10 cellular contexts compared by ENCODE assay signal in the genomic region with DNA sequence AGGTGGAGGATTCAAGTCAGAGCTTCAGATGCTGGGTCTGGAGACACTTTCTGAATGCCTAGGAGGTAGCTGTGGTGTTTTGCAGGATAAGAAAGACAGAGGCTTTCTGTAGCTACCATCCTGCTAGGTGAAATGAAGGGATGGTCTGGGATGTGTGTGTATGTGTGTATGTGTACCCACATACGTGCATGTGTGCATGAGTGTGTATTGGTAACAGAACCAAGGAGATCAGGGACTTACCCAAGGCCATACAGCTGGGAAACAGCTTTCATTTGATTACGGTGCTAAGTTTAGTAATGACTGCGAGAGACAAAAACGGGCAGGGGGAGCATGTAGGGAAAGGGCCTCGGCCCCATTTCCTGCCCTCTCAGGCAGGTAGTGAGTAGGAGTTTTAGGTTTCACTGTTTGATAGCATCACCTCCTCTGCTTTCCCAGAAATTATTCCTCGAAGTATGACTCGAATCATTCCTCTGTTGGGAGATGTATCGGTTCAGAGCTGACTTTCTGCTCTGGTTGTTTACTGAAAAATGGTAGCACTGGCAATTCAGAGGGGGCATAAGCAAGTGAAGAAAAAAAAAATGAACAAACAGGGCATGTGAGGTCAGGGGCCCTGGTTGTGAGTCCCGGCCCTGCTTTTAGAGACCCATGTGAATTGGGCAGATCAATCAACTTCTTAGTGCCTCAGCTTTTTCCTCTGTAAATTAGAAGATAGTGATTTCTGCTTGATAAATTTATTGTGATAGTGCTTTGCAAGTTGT.
DNase-seq lines count a peak whose midpoint lies in the region; ATAC-seq, FAIRE-seq and TF ChIP-seq lines count a peak whose summit lies in the region.
"Had no signal": no experiment of that assay in that cellular context is flagged by ENCODE, and none has a peak within 500 bp of the region (broad histone marks: within the 10 kb centered on the region; RNA-seq: fewer than 3 reads in every experiment).

No MANE protein-coding gene starts in this region.

- FAIRE-seq in bronchial epithelial cell (lab: Jason Lieb, UNC), result no peak
- FAIRE-seq: endothelial cell of umbilical vein had no signal

- peak overlapping the region; percentile 22 for H3K4me3 ChIP-seq in CD4-positive, CD25-positive, alpha-beta regulatory T cell (ENCODE audit: low read depth, low read length)
- H3K4me3 ChIP-seq in bronchial epithelial cell (ENCODE audit: low read depth, low read length), result no peak overlapping the region

- TF ChIP-seq CTCF in bronchial epithelial cell (IDR thresholded peaks at IDR 0.05; ENCODE audit: insufficient read depth, low read length, severe bottlenecking) (no peak), Calu3 (IDR thresholded peaks at IDR 0.05; ENCODE audit: unreplicated experiment) (no peak)

- peaks cover 24% of the 10 kb centered on the region for H3K36me3 Mint-ChIP-seq in CD4-positive, CD25-positive, alpha-beta regulatory T cell
- H3K36me3 Mint-ChIP-seq in T-cell (peaks cover 16% of the 10 kb centered on the region), Calu3 (ENCODE audit: insufficient read depth, unreplicated experiment) (peaks cover 5% of the 10 kb centered on the region)

- H3K27ac Mint-ChIP-seq in CD4-positive, CD25-positive, alpha-beta regulatory T cell, result peak overlapping the region in 2 of 3 donors; percentile 51 to 69
- H3K27ac Mint-ChIP-seq in T-cell (no peak overlapping the region), Calu3 (ENCODE audit: unreplicated experiment) (no peak overlapping the region)

- peaks cover 0 to 32% (median 22%) of the 10 kb centered on the region in 4 donors for H3K4me1 Mint-ChIP-seq in CD4-positive, CD25-positive, alpha-beta regulatory T cell
- H3K4me1 Mint-ChIP-seq in T-cell, result peaks cover 21 to 38% (median 27%) of the 10 kb centered on the region in 3 donors
- H3K4me1 Mint-ChIP-seq in Calu3 (ENCODE audit: low read depth, unreplicated experiment), result peaks cover 57% of the 10 kb centered on the region

- H3K4me1 ChIP-seq in CD4-positive, CD25-positive, alpha-beta regulatory T cell (ENCODE audit: control insufficient read depth, insufficient read depth, low read length, poor library complexity, severe bottlenecking), result peaks cover 7% of the 10 kb centered on the region

- H3K9me3 ChIP-seq in CD4-positive, CD25-positive, alpha-beta regulatory T cell (ENCODE audit: control insufficient read depth in 2 of 2, low read length in 2 of 2), result no peaks in the 10 kb centered on the region

- DNase-seq in CD4-positive, CD25-positive, alpha-beta regulatory T cell, result peak in 1 of 3 donors; percentile 43
- DNase-seq in T-cell (no peak), bronchial epithelial cell (ENCODE audit: low read depth) (peak; percentile 56), Calu3 (no peak), hippocampal formation (lab: John Stamatoyannopoulos, UW) (no peak)
- peak; percentile 24 to 50 for DNase-seq in stimulated activated CD4-positive, alpha-beta T cell treated with anti-CD3 and anti-CD28 coated beads, Interleukin-12 subunit alpha, Interleukin-12 subunit beta, amount 100 ng/mL, for 24 hours (ENCODE audit: low read depth in 2 of 2)

- no peaks in the 10 kb centered on the region for H3K27me3 ChIP-seq in CD4-positive, CD25-positive, alpha-beta regulatory T cell (ENCODE audit: control insufficient read depth, insufficient read depth, low read length)
- no peaks in the 10 kb centered on the region for H3K27me3 ChIP-seq in bronchial epithelial cell (ENCODE audit: control insufficient read depth, insufficient read depth, low read length)

- intact Hi-C loops in Calu3 (cut with micrococcal nuclease; ENCODE audit: unreplicated experiment), result no loop called here

- POLR2A ChIA-PET in T-cell (lab: Charles Lee), result no interaction called here

- no peak overlapping the region for H3K27ac ChIP-seq in CD4-positive, CD25-positive, alpha-beta regulatory T cell (ENCODE audit: insufficient read depth, low read length, poor library complexity, severe bottlenecking)
- H3K27ac ChIP-seq: KMS-11 had no signal

- no peak for ATAC-seq in CD4-positive, CD25-positive, alpha-beta regulatory T cell (ENCODE audit: low read depth in 2 of 2)
- ATAC-seq in T-cell (replicated peaks in 1 of 4) (peak in 3 of 4 experiments; percentile 35 to 49 (median 41)), HG03045 (IDR thresholded peaks at IDR 0.05; ENCODE audit: unreplicated experiment) (no peak), HG03457 (IDR thresholded peaks at IDR 0.05; ENCODE audit: unreplicated experiment) (no peak)

- no peaks in the 10 kb centered on the region for H3K9me3 Mint-ChIP-seq in CD4-positive, CD25-positive, alpha-beta regulatory T cell
- no peaks in the 10 kb centered on the region for H3K9me3 Mint-ChIP-seq in T-cell
- H3K9me3 Mint-ChIP-seq in Calu3 (ENCODE audit: low read depth, unreplicated experiment), result no peaks in the 10 kb centered on the region

- BruUV-seq in Calu3 (replicated peaks; lab: Mats Ljungman, UMichigan), result no TSS peak

- CTCF ChIA-PET in T-cell (lab: Charles Lee), result interaction anchor here (0.6 kb wide), 2 partner anchors 31 to 82 kb away, joined by 3 to 4 read pairs; no protein-coding TSS in a partner anchor
- CTCF ChIA-PET in Calu3 (lab: Charles Lee), result interaction anchor here (0.6 to 1.5 kb wide), 5 partner anchors 10 to 118 kb away, joined by 3 to 7 read pairs (median 4); no protein-coding TSS in a partner anchor

- peak overlapping the region in 1 of 4 donors; percentile 7 for H3K4me3 Mint-ChIP-seq in CD4-positive, CD25-positive, alpha-beta regulatory T cell
- peak overlapping the region in 1 of 3 donors; percentile 3 for H3K4me3 Mint-ChIP-seq in T-cell
- H3K4me3 Mint-ChIP-seq in Calu3 (ENCODE audit: low read depth, unreplicated experiment), result no peak overlapping the region

- no peaks in the 10 kb centered on the region for H3K27me3 Mint-ChIP-seq in CD4-positive, CD25-positive, alpha-beta regulatory T cell
- H3K27me3 Mint-ChIP-seq in T-cell (no peaks in the 10 kb centered on the region), Calu3 (ENCODE audit: unreplicated experiment) (no peaks in the 10 kb centered on the region)

- no peaks in the 10 kb centered on the region for H3K36me3 ChIP-seq in CD4-positive, CD25-positive, alpha-beta regulatory T cell (ENCODE audit: control insufficient read depth, insufficient read depth, low read length)
- H3K36me3 ChIP-seq in bronchial epithelial cell (ENCODE audit: control insufficient read depth, insufficient read depth, low read length), result no peaks in the 10 kb centered on the region

Comparison
In these comparisons a context has a peak if more than half of its experiments do, and no peak if none do; other contexts are left out.
1. ATAC-seq: peak in T-cell (3 of 4); none in CD4-positive, CD25-positive, alpha-beta regulatory T cell (0 of 2), HG03045 (single experiment) and HG03457 (single experiment).
2. DNase-seq: peak in bronchial epithelial cell (single experiment) and stimulated activated CD4-positive, alpha-beta T cell treated with anti-CD3 and anti-CD28 coated beads, Interleukin-12 subunit alpha, Interleukin-12 subunit beta, amount 100 ng/mL, for 24 hours (2 of 2); none in T-cell (0 of 34), Calu3 (single experiment) and hippocampal formation (0 of 2).
3. H3K27ac Mint-ChIP-seq: peak in CD4-positive, CD25-positive, alpha-beta regulatory T cell (2 of 3); none in T-cell (0 of 2) and Calu3 (single experiment).